In the genomic region with DNA sequence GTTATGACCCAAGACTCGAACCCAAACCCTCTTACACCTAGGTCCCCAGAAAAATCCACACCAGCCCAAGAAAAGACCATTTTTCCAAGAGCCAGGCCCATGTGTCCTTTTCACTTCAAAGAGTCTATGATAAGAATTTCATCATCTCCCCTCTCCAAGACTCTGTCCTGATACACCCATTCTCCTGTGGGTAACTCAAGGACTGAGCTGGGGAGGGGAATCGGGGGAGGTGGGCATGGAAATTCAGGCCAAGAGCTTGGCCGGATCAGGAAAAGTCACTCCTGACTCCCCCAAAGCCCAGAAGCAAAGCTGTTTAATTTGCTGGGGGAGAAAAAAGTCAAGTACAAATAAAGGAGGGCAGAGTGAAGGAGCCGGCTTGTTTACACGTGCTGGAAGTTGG, we compare ENCODE assay signal across 20 cellular contexts. TPM values are rescaled to one million over a fixed set of nuclear protein-coding genes. Genes with fewer than 3 reads are reported as not detected.
DNase-seq lines count a peak whose midpoint lies in the region; TF ChIP-seq lines count a peak whose summit lies in the region.
"Had no signal": no experiment of that assay in that cellular context is flagged by ENCODE, and none has a peak within 500 bp of the region (broad histone marks: within the 10 kb centered on the region; RNA-seq: fewer than 3 reads in every experiment).

No MANE protein-coding gene starts in this region.

- H3K9me3 ChIP-seq in Caco-2, result no peaks in the 10 kb centered on the region
- H3K9me3 ChIP-seq in PC-9 (ENCODE audit: insufficient read depth, low read depth), result no peaks in the 10 kb centered on the region
- no peaks in the 10 kb centered on the region for H3K9me3 ChIP-seq in endocrine pancreas (ENCODE audit: control insufficient read depth, low read length)
- no peaks in the 10 kb centered on the region for H3K9me3 ChIP-seq in osteoblast (ENCODE audit: low read depth, low read length)
- H3K9me3 ChIP-seq: lower lobe of right lung, Peyer's patch had no signal

- H3K9ac ChIP-seq in endocrine pancreas (ENCODE audit: control insufficient read depth, insufficient read depth, low read length), result peak overlapping the region; percentile 19

- DNase-seq in Caco-2 (no peak), PC-9 (no peak), osteoblast (ENCODE audit: insufficient read length, low spot score, missing footprints) (no peak), pons (ENCODE audit: low spot score) (no peak), HCEC 1CT (no peak), iPS-NIHi11 (ENCODE audit: low spot score) (no peak)
- no peak for DNase-seq in stimulated activated CD8-positive, alpha-beta memory T cell treated with anti-CD3 and anti-CD28 coated beads, Interleukin-4, amount 100 ng/mL, for 48 hours
- DNase-seq: activated naive CD4-positive, alpha-beta T cell treated with anti-CD3 and anti-CD28 coated beads, Interleukin-2, amount 50 U/mL, for 16 hours; C1 segment of cervical spinal cord; effector CD4-positive, alpha-beta T cell; foreskin fibroblast; lower lobe of right lung; NCI-H2029 treated with DMSO at 0.1 percent for 48 hours; NCI-H526 treated with DMSO at 0.1 percent for 48 hours; stimulated activated CD4-positive, alpha-beta T cell treated with anti-CD3 and anti-CD28 coated beads, Interleukin-1b, Interleukin-23, amount 100 ng/mL, for 48 hours had no signal

- H3K9me3 Mint-ChIP-seq in Caco-2 (ENCODE audit: unreplicated experiment), result no peaks in the 10 kb centered on the region
- H3K9me3 Mint-ChIP-seq: natural killer cell treated with Interleukin-12 subunit alpha and Interleukin-12 subunit beta and Interleukin-15 and Interleukin-18, amount 100 ng/mL, for 72 hours had no signal

- POLR2A ChIA-PET in Caco-2 (lab: Charles Lee), result interaction anchor here (1.9 kb wide), 1 partner anchor 15 kb away, joined by 12 read pairs; a partner anchor contains a TSS
- POLR2A ChIA-PET in PC-9 (lab: Charles Lee; ENCODE audit: unreplicated experiment), result no interaction called here

- H4K20me1 ChIP-seq in PC-9 (ENCODE audit: insufficient read depth), result peaks cover 45% of the 10 kb centered on the region
- H4K20me1 ChIP-seq in osteoblast (ENCODE audit: insufficient read depth, low read length), result peaks cover 58% of the 10 kb centered on the region

- H3K36me3 ChIP-seq in Caco-2 (ENCODE audit: control insufficient read depth, insufficient read depth, low read length) (peaks cover 8% of the 10 kb centered on the region), PC-9 (ENCODE audit: low read depth) (peaks cover 10% of the 10 kb centered on the region), endocrine pancreas (ENCODE audit: control insufficient read depth, insufficient read depth, low read length) (peaks cover 7% of the 10 kb centered on the region), osteoblast (ENCODE audit: insufficient read depth, low read length) (peaks cover 42% of the 10 kb centered on the region)

- peaks cover 35% of the 10 kb centered on the region for H3K4me1 Mint-ChIP-seq in Caco-2 (ENCODE audit: low read depth, unreplicated experiment)

- H3K4me3 ChIP-seq in Caco-2 (ENCODE audit: low read depth, low read length) (no peak overlapping the region), PC-9 (no peak overlapping the region), endocrine pancreas (ENCODE audit: control insufficient read depth, insufficient read depth, low read length) (no peak overlapping the region), osteoblast (ENCODE audit: insufficient read depth, low read length) (no peak overlapping the region)
- H3K4me3 ChIP-seq: cardiac muscle cell, lower lobe of right lung, Peyer's patch had no signal

- no peaks in the 10 kb centered on the region for H3K27me3 ChIP-seq in Caco-2 (replicated peaks; ENCODE audit: control insufficient read depth, insufficient read depth, low read length)
- no peaks in the 10 kb centered on the region for H3K27me3 ChIP-seq in PC-9 (ENCODE audit: insufficient read depth, low read depth)
- no peaks in the 10 kb centered on the region for H3K27me3 ChIP-seq in endocrine pancreas (ENCODE audit: control insufficient read depth, insufficient read depth, low read length)
- no peaks in the 10 kb centered on the region for H3K27me3 ChIP-seq in osteoblast (ENCODE audit: insufficient read depth, low read length)
- H3K27me3 ChIP-seq: cardiac muscle cell, Peyer's patch had no signal

- H3K4me2 ChIP-seq in PC-9 (peak overlapping the region; percentile 51; the same call in 1 of the 2 replicates), osteoblast (ENCODE audit: insufficient read depth, low read length) (peak overlapping the region; percentile 53)

- peaks cover 9% of the 10 kb centered on the region for H3F3A ChIP-seq in PC-9 (ENCODE audit: insufficient read depth, low read depth)

- H3K27ac Mint-ChIP-seq in Caco-2 (ENCODE audit: unreplicated experiment), result peak overlapping the region; percentile 63
- H3K27ac Mint-ChIP-seq: natural killer cell treated with Interleukin-12 subunit alpha and Interleukin-12 subunit beta and Interleukin-15 and Interleukin-18, amount 100 ng/mL, for 72 hours had no signal

- H3K36me3 Mint-ChIP-seq in Caco-2 (ENCODE audit: insufficient read depth, unreplicated experiment), result peaks cover 86% of the 10 kb centered on the region

- H2AFZ ChIP-seq in PC-9 (no peak overlapping the region), osteoblast (ENCODE audit: low read length) (no peak overlapping the region)

- H3K4me3 Mint-ChIP-seq in Caco-2 (ENCODE audit: unreplicated experiment), result peak overlapping the region; percentile 94

- CTCF ChIA-PET in Caco-2 (lab: Charles Lee) (interaction anchor here (0.9 to 1.3 kb wide), 4 partner anchors 16 to 50 kb away, joined by 4 to 8 read pairs (median 4); a partner anchor contains a TSS), PC-9 (lab: Charles Lee) (interaction anchor here (0.6 kb wide), 1 partner anchor 41 kb away, joined by 9 read pairs; no protein-coding TSS in a partner anchor)

- BruUV-seq in Caco-2 (replicated peaks; lab: Mats Ljungman, UMichigan) (no TSS peak), PC-9 (replicated peaks; lab: Mats Ljungman, UMichigan) (no TSS peak)

- H3K79me2 ChIP-seq in PC-9 (ENCODE audit: low read depth) (peaks cover 66% of the 10 kb centered on the region), osteoblast (ENCODE audit: insufficient read depth, low read length) (peaks cover 71% of the 10 kb centered on the region)

- no peaks in the 10 kb centered on the region for H3K27me3 Mint-ChIP-seq in Caco-2 (ENCODE audit: insufficient read depth, unreplicated experiment)
- H3K27me3 Mint-ChIP-seq: natural killer cell treated with Interleukin-12 subunit alpha and Interleukin-12 subunit beta and Interleukin-15 and Interleukin-18, amount 100 ng/mL, for 72 hours had no signal

- intact Hi-C loops in Caco-2 (cut with micrococcal nuclease; ENCODE audit: unreplicated experiment) (loop anchor here (2.0 kb wide), 1 partner anchor 20 kb away; no protein-coding TSS in a partner anchor), PC-9 (cut with micrococcal nuclease; ENCODE audit: unreplicated experiment) (no loop called here)

- no peaks in the 10 kb centered on the region for H3K9me2 ChIP-seq in PC-9 (ENCODE audit: insufficient read depth)

- H3K4me1 ChIP-seq in Caco-2 (peaks cover 40% of the 10 kb centered on the region), PC-9 (replicated peaks; ENCODE audit: insufficient read depth) (peaks cover 26% of the 10 kb centered on the region), endocrine pancreas (ENCODE audit: control insufficient read depth, insufficient read depth, low read length) (peaks cover 14% of the 10 kb centered on the region), osteoblast (ENCODE audit: insufficient read depth, low read length) (peaks cover 68% of the 10 kb centered on the region)

- TF ChIP-seq CTCF in Caco-2 (IDR thresholded peaks at IDR 0.05; ENCODE audit: insufficient read depth in 1 of 2, low read depth in 1 of 2, low read length in 1 of 2, severe bottlenecking in 1 of 2, unreplicated experiment in 1 of 2) (no peak), PC-9 (conservative IDR thresholded peaks at IDR 0.05) (no peak), osteoblast (IDR thresholded peaks at IDR 0.05; ENCODE audit: extremely low read depth, low read depth, low read length) (no peak)

- H3K27ac ChIP-seq in PC-9, result no peak overlapping the region
- peak overlapping the region; percentile 69 for H3K27ac ChIP-seq in osteoblast (ENCODE audit: low read depth, low read length)
- H3K27ac ChIP-seq: cardiac muscle cell, lower lobe of right lung, VCaP had no signal

RNA-seq across cellular contexts. Expression of a gene that starts 3.7 kb away (rescaled TPM):
- total RNA-seq in Caco-2 (2022) (246 and 252 TPM in 2 replicates), PC-9 (2021) (106 and 184 TPM in 2 replicates), osteoblast (271 and 273 TPM in 2 replicates)

RNA-seq across cellular contexts. Expression of a gene that starts 15.4 kb away (rescaled TPM):
- total RNA-seq in Caco-2 (2022), result 0.98 and 1.3 TPM in 2 replicates
- 3.0 and 4.0 TPM in 2 replicates for total RNA-seq in PC-9 (2021)
- total RNA-seq in osteoblast, result 1.1 and 1.5 TPM in 2 replicates

RNA-seq across cellular contexts. Expression of a gene that starts 49.8 kb away (rescaled TPM):
- 20.3 and 22.2 TPM in 2 replicates for total RNA-seq in Caco-2 (2022)
- 13.3 and 14.5 TPM in 2 replicates for total RNA-seq in PC-9 (2021)
- 28.6 and 34.7 TPM in 2 replicates for total RNA-seq in osteoblast

RNA-seq across cellular contexts. Expression of a gene that starts 51.6 kb away (rescaled TPM):
- 90.1 and 94.5 TPM in 2 replicates for total RNA-seq in Caco-2 (2022)
- 60.6 and 64.7 TPM in 2 replicates for total RNA-seq in PC-9 (2021)
- 87.6 and 96.4 TPM in 2 replicates for total RNA-seq in osteoblast
